In genomic region chr10:124043310-124044142, GRCh38 we compare ENCODE assay signal across 1 cellular context.
A peak's percentile ranks its signal among the peaks of the same experiment; 100 is the strongest.
TF ChIP-seq lines count a peak whose summit lies in the region.

No MANE protein-coding gene starts in this region.

TF ChIP-seq in HepG2, 621 proteins besides CTCF, POLR2A, EP300 and RAD21 (continued from another document and continues in another):
- no peak for TF ChIP-seq FUBP1 (CRISPR knock-in tag; IDR thresholded peaks at IDR 0.05; ENCODE audit: borderline replicate concordance)
- TF ChIP-seq PHF20 (CRISPR knock-in tag; IDR thresholded peaks at IDR 0.05), result 0 out of 2 replicates have a peak, but pooled peaks have one; percentile 40
- TF ChIP-seq NCOA5 (CRISPR knock-in tag; IDR thresholded peaks at IDR 0.05), result peak; percentile 64; the same call in 1 of the 2 replicates
- TF ChIP-seq GABPA (IDR thresholded peaks at IDR 0.05; ENCODE audit: low read depth, low read length), result no peak
- peak; percentile 57; the same call in 1 of the 2 replicates for TF ChIP-seq GABPA (CRISPR knock-in tag; IDR thresholded peaks at IDR 0.05; ENCODE audit: low read depth)
- TF ChIP-seq CBX2 (IDR thresholded peaks at IDR 0.05; ENCODE audit: low read depth, low read length), result no peak
- no peak for TF ChIP-seq CBX2 (CRISPR knock-in tag; IDR thresholded peaks at IDR 0.05; ENCODE audit: low read depth)
- TF ChIP-seq ZSCAN25 (CRISPR knock-in tag; IDR thresholded peaks at IDR 0.05), result no peak
- TF ChIP-seq ZNF770 (CRISPR knock-in tag; IDR thresholded peaks at IDR 0.05), result peak; percentile 35; the same call in 1 of the 2 replicates
- no peak for TF ChIP-seq DBP (CRISPR knock-in tag; IDR thresholded peaks at IDR 0.05; ENCODE audit: not compliant biosample characterization)
- TF ChIP-seq ZFP41 (CRISPR knock-in tag; IDR thresholded peaks at IDR 0.05; ENCODE audit: borderline replicate concordance), result no peak
- peak; percentile 87 for TF ChIP-seq ZNF547 (CRISPR knock-in tag; IDR thresholded peaks at IDR 0.05)
- TF ChIP-seq ELK4 (CRISPR knock-in tag; IDR thresholded peaks at IDR 0.05; ENCODE audit: borderline replicate concordance), result no peak
- TF ChIP-seq JUNB (CRISPR knock-in tag; IDR thresholded peaks at IDR 0.05; ENCODE audit: borderline replicate concordance), result peak; percentile 84
- TF ChIP-seq ZNF484 (CRISPR knock-in tag; IDR thresholded peaks at IDR 0.05; ENCODE audit: borderline replicate concordance, low read depth), result no peak
- TF ChIP-seq SETDB1 (CRISPR knock-in tag; IDR thresholded peaks at IDR 0.05; ENCODE audit: borderline replicate concordance), result no peak
- no peak for TF ChIP-seq SOX6 (IDR thresholded peaks at IDR 0.05)
- TF ChIP-seq SOX6 (CRISPR knock-in tag; IDR thresholded peaks at IDR 0.05), result peak; percentile 96
- peak; percentile 76 for TF ChIP-seq HNF1A (IDR thresholded peaks at IDR 0.05; ENCODE audit: low read depth)
- peak; percentile 79; the same call in 1 of the 2 replicates for TF ChIP-seq HNF1A (CRISPR knock-in tag; IDR thresholded peaks at IDR 0.05; ENCODE audit: borderline replicate concordance)
- peak; percentile 72 for TF ChIP-seq ASH2L (IDR thresholded peaks at IDR 0.05; ENCODE audit: insufficient read length, low read depth, low read length)
- TF ChIP-seq ZNF326 (CRISPR knock-in tag; IDR thresholded peaks at IDR 0.05; ENCODE audit: borderline replicate concordance), result no peak
- TF ChIP-seq ZNF17 (CRISPR knock-in tag; IDR thresholded peaks at IDR 0.05), result peak; percentile 89; the same call in 1 of the 2 replicates
- peak; percentile 60 for TF ChIP-seq TFDP2 (CRISPR knock-in tag; IDR thresholded peaks at IDR 0.05)
- TF ChIP-seq PAWR (CRISPR knock-in tag; IDR thresholded peaks at IDR 0.05; ENCODE audit: borderline replicate concordance), result no peak; the same call in 1 of the 2 replicates
- TF ChIP-seq HNRNPH1 (optimal IDR thresholded peaks at IDR 0.05; ENCODE audit: low read depth, low read length), result no peak
- TF ChIP-seq ZKSCAN8 (CRISPR knock-in tag; IDR thresholded peaks at IDR 0.05; ENCODE audit: borderline replicate concordance), result no peak; the same call in 1 of the 2 replicates
- TF ChIP-seq SUZ12 (IDR thresholded peaks at IDR 0.05; ENCODE audit: low read depth, low read length), result no peak
- TF ChIP-seq ZBTB26 (CRISPR knock-in tag; IDR thresholded peaks at IDR 0.05; ENCODE audit: borderline replicate concordance), result peak; percentile 63
- TF ChIP-seq ZNF354B (CRISPR knock-in tag; IDR thresholded peaks at IDR 0.05), result peak; percentile 83; the same call in 1 of the 2 replicates
- no peak for TF ChIP-seq ADNP (CRISPR knock-in tag; IDR thresholded peaks at IDR 0.05)
- TF ChIP-seq PPARG (CRISPR knock-in tag; conservative IDR thresholded peaks at IDR 0.05), result 0 out of 2 replicates have a peak, but pooled peaks have one; percentile 26
- TF ChIP-seq ATRX (CRISPR knock-in tag; IDR thresholded peaks at IDR 0.05; ENCODE audit: borderline replicate concordance), result no peak
- TF ChIP-seq FOXM1 (CRISPR knock-in tag; IDR thresholded peaks at IDR 0.05), result no peak
- peak; percentile 34; the same call in 1 of the 2 replicates for TF ChIP-seq POLR2G (IDR thresholded peaks at IDR 0.05; ENCODE audit: low read depth, low read length)
- peak; percentile 37; the same call in 1 of the 2 replicates for TF ChIP-seq REPIN1 (CRISPR knock-in tag; IDR thresholded peaks at IDR 0.05; ENCODE audit: borderline replicate concordance, low read depth)
- TF ChIP-seq BCL3 (CRISPR knock-in tag; IDR thresholded peaks at IDR 0.05), result peak; percentile 91
- TF ChIP-seq ATF2 (CRISPR knock-in tag; IDR thresholded peaks at IDR 0.05), result peak; percentile 31; the same call in 1 of the 2 replicates
- TF ChIP-seq ZNF20 (CRISPR knock-in tag; IDR thresholded peaks at IDR 0.05), result no peak
- no peak for TF ChIP-seq ARID3A (IDR thresholded peaks at IDR 0.05; ENCODE audit: low read depth, low read length)
- TF ChIP-seq BRF2 (CRISPR knock-in tag; IDR thresholded peaks at IDR 0.05), result 0 out of 2 replicates have a peak, but pooled peaks have one; percentile 62
